Comparison of ENCODE assay signal across 8 cellular contexts in the genomic region with DNA sequence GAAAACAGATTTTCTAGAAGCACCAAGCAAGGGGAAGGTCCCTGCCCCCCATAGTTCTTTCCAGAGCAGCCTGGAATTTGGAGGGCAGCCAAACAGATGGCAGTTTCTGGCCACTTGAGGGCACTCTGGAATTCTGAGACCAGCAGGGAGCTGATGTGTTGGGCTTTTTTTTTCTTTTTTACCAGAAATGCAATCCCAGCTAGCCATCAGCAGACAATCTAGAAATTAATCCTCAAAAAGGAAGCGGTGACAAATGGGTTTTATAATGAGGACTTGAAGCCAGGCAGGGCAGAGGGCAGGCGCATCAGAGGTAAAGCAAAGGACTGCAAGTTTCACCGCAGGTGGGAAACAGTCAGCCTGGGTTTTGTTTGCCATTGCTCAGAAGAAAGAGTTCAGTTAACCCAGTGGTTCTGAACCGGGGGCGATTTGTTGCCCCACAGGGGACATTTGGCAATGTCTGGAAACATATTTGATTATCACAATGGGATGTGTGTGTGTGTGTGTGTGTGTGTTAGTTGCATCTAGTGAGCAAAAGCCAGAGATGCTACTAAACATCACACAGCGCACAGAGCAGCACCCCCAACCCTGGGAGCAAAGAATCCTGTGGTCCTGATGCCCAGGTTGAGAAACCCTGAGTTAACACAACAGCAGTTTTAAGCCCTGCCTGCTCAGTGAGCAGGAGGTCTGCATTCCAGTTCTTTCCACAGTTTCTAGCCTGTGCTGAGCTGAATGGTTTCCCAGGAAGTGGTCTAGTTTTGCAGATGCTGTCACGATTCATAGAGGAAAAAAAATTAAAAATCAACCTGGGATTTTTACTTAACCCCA.
DNase-seq lines count a peak whose midpoint lies in the region; ATAC-seq and TF ChIP-seq lines count a peak whose summit lies in the region.

No MANE protein-coding gene starts in this region.

- no peaks in the 10 kb centered on the region for H3K36me3 ChIP-seq in GM23338 (ENCODE audit: insufficient read depth)

- TF ChIP-seq CTCF in GM23338 (conservative IDR thresholded peaks at IDR 0.05; ENCODE audit: low read depth in 2 of 2), result peak; percentile 82 to 84
- TF ChIP-seq CTCF in osteocyte (IDR thresholded peaks at IDR 0.05), result peak; percentile 90

- no peak overlapping the region for H3K27ac ChIP-seq in GM23338 (ENCODE audit: low read depth)

- H3F3A ChIP-seq in GM23338 (replicated peaks; ENCODE audit: low read depth), result no peaks in the 10 kb centered on the region

- H3K4me1 Mint-ChIP-seq in GM23338 (peaks cover 28% of the 10 kb centered on the region), osteocyte (ENCODE audit: unreplicated experiment) (peaks cover 13% of the 10 kb centered on the region)
- peaks cover 36% of the 10 kb centered on the region for H3K4me1 Mint-ChIP-seq in activated T-cell treated with anti-CD3 and anti-CD28 coated beads, Interleukin-2, amount 50 U/mL, for 24 hours (ENCODE audit: low read depth)

- peak; percentile 77 for DNase-seq in COLO829 (ENCODE audit: low spot score)
- DNase-seq in GM23338 (ENCODE audit: low spot score), result peak; percentile 84
- DNase-seq in NCI-H2227 treated with DMSO at 0.1 percent for 48 hours (lab: John Stamatoyannopoulos, UW), result peak; percentile 87
- peak; percentile 49 for DNase-seq in activated T-cell treated with anti-CD3 and anti-CD28 coated beads, Interleukin-2, amount 50 U/mL, for 24 hours
- DNase-seq in globus pallidus (ENCODE audit: low spot score), result peak; percentile 88
- DNase-seq in osteocyte (ENCODE audit: extremely low spot score, unreplicated experiment), result peak; percentile 92
- no peak for DNase-seq in mesenteric fat pad (ENCODE audit: low spot score)

- H3K36me3 Mint-ChIP-seq in GM23338 (ENCODE audit: low read depth), result no peaks in the 10 kb centered on the region
- no peaks in the 10 kb centered on the region for H3K36me3 Mint-ChIP-seq in activated T-cell treated with anti-CD3 and anti-CD28 coated beads, Interleukin-2, amount 50 U/mL, for 24 hours (ENCODE audit: low read depth)
- H3K36me3 Mint-ChIP-seq in osteocyte (ENCODE audit: unreplicated experiment), result no peaks in the 10 kb centered on the region

- H3K27ac Mint-ChIP-seq in GM23338 (0 out of 2 replicates have a peak overlapping the region, but pooled peaks have one; percentile 85), osteocyte (ENCODE audit: unreplicated experiment) (no peak overlapping the region)
- peak overlapping the region; percentile 30 for H3K27ac Mint-ChIP-seq in activated T-cell treated with anti-CD3 and anti-CD28 coated beads, Interleukin-2, amount 50 U/mL, for 24 hours

- H3K27me3 Mint-ChIP-seq in GM23338 (ENCODE audit: insufficient read depth, low read depth, poor library complexity), result peaks cover 4% of the 10 kb centered on the region
- H3K27me3 Mint-ChIP-seq in activated T-cell treated with anti-CD3 and anti-CD28 coated beads, Interleukin-2, amount 50 U/mL, for 24 hours, result no peaks in the 10 kb centered on the region
- H3K27me3 Mint-ChIP-seq in osteocyte (ENCODE audit: unreplicated experiment), result peaks cover 33% of the 10 kb centered on the region

- H3K4me1 ChIP-seq in GM23338 (ENCODE audit: insufficient read depth), result peaks cover 17% of the 10 kb centered on the region

- H3K27me3 ChIP-seq in GM23338 (ENCODE audit: insufficient read depth), result no peaks in the 10 kb centered on the region

- H3K9me3 Mint-ChIP-seq in GM23338 (no peaks in the 10 kb centered on the region; the same call in 2 of the 3 replicates), osteocyte (ENCODE audit: unreplicated experiment) (no peaks in the 10 kb centered on the region)
- H3K9me3 Mint-ChIP-seq in activated T-cell treated with anti-CD3 and anti-CD28 coated beads, Interleukin-2, amount 50 U/mL, for 24 hours, result no peaks in the 10 kb centered on the region

- peak; percentile 86 for ATAC-seq in GM23338
- ATAC-seq in HG03342 (IDR thresholded peaks at IDR 0.05; ENCODE audit: unreplicated experiment), result no peak

- H3K4me3 Mint-ChIP-seq in GM23338 (no peak overlapping the region), osteocyte (ENCODE audit: unreplicated experiment) (no peak overlapping the region)
- H3K4me3 Mint-ChIP-seq in activated T-cell treated with anti-CD3 and anti-CD28 coated beads, Interleukin-2, amount 50 U/mL, for 24 hours, result no peak overlapping the region

- H3K4me2 ChIP-seq in GM23338, result no peak overlapping the region

- H3K79me2 ChIP-seq in GM23338 (replicated peaks; ENCODE audit: insufficient read depth), result no peaks in the 10 kb centered on the region

- no peak overlapping the region for H3K4me3 ChIP-seq in GM23338

- no peaks in the 10 kb centered on the region for H4K20me1 ChIP-seq in GM23338 (replicated peaks; ENCODE audit: insufficient read depth)

- H2AFZ ChIP-seq in GM23338, result no peak overlapping the region

- H3K9me2 ChIP-seq in GM23338 (ENCODE audit: insufficient read depth), result no peaks in the 10 kb centered on the region

TF ChIP-seq in GM23338, 12 proteins besides CTCF, POLR2A, EP300 and RAD21 (continues in another document):
- TF ChIP-seq NANOG (IDR thresholded peaks at IDR 0.05; ENCODE audit: borderline replicate concordance) (no peak), JUNB (IDR thresholded peaks at IDR 0.05; ENCODE audit: unreplicated experiment) (no peak), EZH2 (IDR thresholded peaks at IDR 0.05; ENCODE audit: low read depth, unreplicated experiment) (no peak), ZNF331 (CRISPR knock-in tag; IDR thresholded peaks at IDR 0.05; ENCODE audit: low read depth) (no peak), ZNF114 (CRISPR knock-in tag; IDR thresholded peaks at IDR 0.05) (no peak), EZH2phosphoT487 (IDR thresholded peaks at IDR 0.05; ENCODE audit: unreplicated experiment) (no peak)
- TF ChIP-seq, protein P1, sequence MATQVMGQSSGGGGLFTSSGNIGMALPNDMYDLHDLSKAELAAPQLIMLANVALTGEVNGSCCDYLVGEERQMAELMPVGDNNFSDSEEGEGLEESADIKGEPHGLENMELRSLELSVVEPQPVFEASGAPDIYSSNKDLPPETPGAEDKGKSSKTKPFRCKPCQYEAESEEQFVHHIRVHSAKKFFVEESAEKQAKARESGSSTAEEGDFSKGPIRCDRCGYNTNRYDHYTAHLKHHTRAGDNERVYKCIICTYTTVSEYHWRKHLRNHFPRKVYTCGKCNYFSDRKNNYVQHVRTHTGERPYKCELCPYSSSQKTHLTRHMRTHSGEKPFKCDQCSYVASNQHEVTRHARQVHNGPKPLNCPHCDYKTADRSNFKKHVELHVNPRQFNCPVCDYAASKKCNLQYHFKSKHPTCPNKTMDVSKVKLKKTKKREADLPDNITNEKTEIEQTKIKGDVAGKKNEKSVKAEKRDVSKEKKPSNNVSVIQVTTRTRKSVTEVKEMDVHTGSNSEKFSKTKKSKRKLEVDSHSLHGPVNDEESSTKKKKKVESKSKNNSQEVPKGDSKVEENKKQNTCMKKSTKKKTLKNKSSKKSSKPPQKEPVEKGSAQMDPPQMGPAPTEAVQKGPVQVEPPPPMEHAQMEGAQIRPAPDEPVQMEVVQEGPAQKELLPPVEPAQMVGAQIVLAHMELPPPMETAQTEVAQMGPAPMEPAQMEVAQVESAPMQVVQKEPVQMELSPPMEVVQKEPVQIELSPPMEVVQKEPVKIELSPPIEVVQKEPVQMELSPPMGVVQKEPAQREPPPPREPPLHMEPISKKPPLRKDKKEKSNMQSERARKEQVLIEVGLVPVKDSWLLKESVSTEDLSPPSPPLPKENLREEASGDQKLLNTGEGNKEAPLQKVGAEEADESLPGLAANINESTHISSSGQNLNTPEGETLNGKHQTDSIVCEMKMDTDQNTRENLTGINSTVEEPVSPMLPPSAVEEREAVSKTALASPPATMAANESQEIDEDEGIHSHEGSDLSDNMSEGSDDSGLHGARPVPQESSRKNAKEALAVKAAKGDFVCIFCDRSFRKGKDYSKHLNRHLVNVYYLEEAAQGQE (IDR thresholded peaks at IDR 0.05; ENCODE audit: unreplicated experiment), result no peak
